ENCODE assay signal across 9 cellular contexts in the genomic region with DNA sequence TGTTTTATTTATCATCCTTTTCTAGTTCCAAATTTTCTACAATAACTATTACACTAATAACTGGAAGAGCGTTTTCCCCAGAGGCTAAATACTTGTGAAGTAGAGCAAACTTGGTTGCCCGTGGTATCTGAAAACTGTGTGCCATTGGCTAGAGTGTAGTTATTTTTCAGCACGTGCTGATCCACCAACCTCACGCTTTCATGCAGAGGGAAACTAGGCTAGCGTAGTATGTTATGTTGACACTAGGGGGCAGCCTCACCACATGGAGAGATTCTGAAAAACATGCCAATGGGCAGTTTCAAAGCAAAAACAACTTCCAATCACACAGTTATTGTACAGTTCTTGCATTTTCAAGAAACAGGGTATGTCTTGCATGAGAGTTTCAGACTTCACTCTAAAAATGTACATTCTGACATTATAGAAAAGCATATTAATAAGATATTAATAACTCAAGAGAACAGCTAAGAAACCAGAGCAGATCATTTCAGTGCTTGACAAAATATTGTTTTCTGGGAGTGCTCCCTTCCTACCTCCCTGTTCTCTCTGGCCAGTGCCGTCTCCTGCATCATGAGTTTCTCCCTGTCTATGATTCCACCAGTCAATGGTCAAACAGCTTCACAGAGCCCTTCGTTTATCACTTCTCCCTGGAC. TPM values are rescaled to one million over a fixed set of nuclear protein-coding genes. Genes with fewer than 3 reads are reported as not detected.
DNase-seq lines count a peak whose midpoint lies in the region; ATAC-seq, FAIRE-seq and TF ChIP-seq lines count a peak whose summit lies in the region.
"Had no signal": no experiment of that assay in that cellular context is flagged by ENCODE, and none has a peak within 500 bp of the region (broad histone marks: within the 10 kb centered on the region; RNA-seq: fewer than 3 reads in every experiment).

No MANE protein-coding gene starts in this region.

- no peak overlapping the region for H3K4me3 ChIP-seq in K562

- in situ Hi-C loops in K562 (cut with MboI), result no loop called here

- CTCF ChIA-PET in K562 (lab: Yijun Ruan, JAX; ENCODE audit: low intra/inter-chr PET ratio), result interaction anchor here (0.5 to 1.7 kb wide), 5 partner anchors 59 to 1077 kb away, joined by 3 to 6 read pairs (median 3); no protein-coding TSS in a partner anchor

- BruUV-seq in K562 (replicated peaks; lab: Mats Ljungman, UMichigan), result no TSS peak

- peak; percentile 71 to 81 for TF ChIP-seq RAD21 in K562 (CRISPR knock-in tag; conservative IDR thresholded peaks at IDR 0.05 in 1 of 2, IDR thresholded peaks at IDR 0.05 in 1 of 2)

- peak; percentile 88 for FAIRE-seq in TTC549 (lab: Jason Lieb, UNC)
- peak; percentile 92 for FAIRE-seq in K562 (lab: Jason Lieb, UNC)

- H4K20me1 ChIP-seq in K562 (replicated peaks; ENCODE audit: control insufficient read depth, insufficient read depth, low read length), result no peaks in the 10 kb centered on the region

- peak; percentile 55 for ATAC-seq in GM21423 (IDR thresholded peaks at IDR 0.05; ENCODE audit: unreplicated experiment)
- peak; percentile 87 for ATAC-seq in K562
- no peak for ATAC-seq in GM18870 (IDR thresholded peaks at IDR 0.05; ENCODE audit: unreplicated experiment)

- no peaks in the 10 kb centered on the region; a peak in 1 of 5 replicates for H3K4me1 ChIP-seq in K562 (replicated peaks in 1 of 2; ENCODE audit: control insufficient read depth in 2 of 2, insufficient read depth in 2 of 2, low read length in 2 of 2)

- H3K36me3 ChIP-seq in K562 (ENCODE audit: control insufficient read depth, insufficient read depth, low read length), result no peaks in the 10 kb centered on the region

- POLR2A ChIA-PET in K562 (lab: Yijun Ruan, JAX), result no interaction called here

- H3K9me3 ChIP-seq in K562 (replicated peaks; ENCODE audit: control insufficient read depth, insufficient read depth, low read depth, low read length), result no peaks in the 10 kb centered on the region

- H3K4me2 ChIP-seq in K562 (ENCODE audit: insufficient read depth, low read length), result no peak overlapping the region

- TF ChIP-seq EP300 in K562 (IDR thresholded peaks at IDR 0.05; ENCODE audit: low read length), result no peak

- intact Hi-C loops in K562 (cut with micrococcal nuclease), result loop anchor here (1.0 to 10.0 kb wide), 3 partner anchors 67 to 295 kb away; a partner anchor contains a TSS

- H2AFZ ChIP-seq in K562 (ENCODE audit: low read depth, low read length), result no peak overlapping the region; the same call in 1 of the 2 replicates

- H3K79me2 ChIP-seq in K562 (ENCODE audit: control insufficient read depth, insufficient read depth, low read length), result no peaks in the 10 kb centered on the region

- DNase-seq in C1 segment of cervical spinal cord (lab: John Stamatoyannopoulos, UW) (peak in 11 of 14 donors; percentile 9 to 54 (median 29)), NCI-H1694 (lab: John Stamatoyannopoulos, UW) (peak; percentile 36), K562 (ENCODE audit: extremely low read depth in 1 of 4, low spot score in 3 of 4) (peak; percentile 54 to 73 (median 58)), iPS-NIHi7 (ENCODE audit: extremely low spot score) (peak; percentile 72)
- peak; percentile 22 to 59 for DNase-seq in stimulated activated CD4-positive, alpha-beta T cell treated with anti-CD3 and anti-CD28 coated beads, Interleukin-12 subunit alpha, Interleukin-12 subunit beta, amount 100 ng/mL, for 24 hours (ENCODE audit: low read depth in 2 of 2)

- peak; percentile 64 to 74 (median 68) for TF ChIP-seq CTCF in K562 (IDR thresholded peaks at IDR 0.05 in 2 of 3, conservative IDR thresholded peaks at IDR 0.05 in 1 of 3; ENCODE audit: insufficient read depth in 2 of 3, low read depth in 1 of 3, low read length in 3 of 3)

- H3K27me3 ChIP-seq in K562 (ENCODE audit: control insufficient read depth in 2 of 2, insufficient read depth in 2 of 2, low read length in 2 of 2), result peaks cover 0 to 14% of the 10 kb centered on the region in 2 experiments; a peak in 2 of 5 replicates

- no peaks in the 10 kb centered on the region for H3K9me1 ChIP-seq in K562 (ENCODE audit: control insufficient read depth, insufficient read depth, low read length)

- no peak overlapping the region for H3K27ac ChIP-seq in K562 (ENCODE audit: extremely low read depth, low read depth, low read length)

- TF ChIP-seq POLR2A in K562 (conservative IDR thresholded peaks at IDR 0.05), result no peak

- whole genome bisulfite sequencing in K562 (ENCODE audit: insufficient coverage, low coverage, missing lambda C conversion rate), result 0% methylated on average over 7 of the region's 7 CpGs

- no peak overlapping the region for H3K9ac ChIP-seq in K562 (ENCODE audit: insufficient read depth in 1 of 2, low read depth in 2 of 2, low read length in 2 of 2)

TF ChIP-seq in K562, 482 proteins besides CTCF, POLR2A, EP300 and RAD21 (continues in another document):
- TF ChIP-seq SMC3 (conservative IDR thresholded peaks at IDR 0.05; ENCODE audit: insufficient read depth, low read depth, low read length) (peak; percentile 55), LEF1 (IDR thresholded peaks at IDR 0.05) (peak; percentile 45; the same call in 1 of the 2 replicates), MTA3 (IDR thresholded peaks at IDR 0.05; ENCODE audit: borderline replicate concordance) (0 out of 2 replicates have a peak, but pooled peaks have one; percentile 16), GABPA (tag; conservative IDR thresholded peaks at IDR 0.05; ENCODE audit: low read depth) (no peak), SMARCA4 (IDR thresholded peaks at IDR 0.05) (no peak), BHLHE40 (IDR thresholded peaks at IDR 0.05; ENCODE audit: low read length) (peak; percentile 98), STAG1 (CRISPR knock-in tag; IDR thresholded peaks at IDR 0.05; ENCODE audit: borderline replicate concordance) (peak; percentile 65; the same call in 1 of the 2 replicates)
- TF ChIP-seq, protein P1, sequence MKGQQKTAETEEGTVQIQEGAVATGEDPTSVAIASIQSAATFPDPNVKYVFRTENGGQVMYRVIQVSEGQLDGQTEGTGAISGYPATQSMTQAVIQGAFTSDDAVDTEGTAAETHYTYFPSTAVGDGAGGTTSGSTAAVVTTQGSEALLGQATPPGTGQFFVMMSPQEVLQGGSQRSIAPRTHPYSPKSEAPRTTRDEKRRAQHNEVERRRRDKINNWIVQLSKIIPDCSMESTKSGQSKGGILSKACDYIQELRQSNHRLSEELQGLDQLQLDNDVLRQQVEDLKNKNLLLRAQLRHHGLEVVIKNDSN (CRISPR knock-in tag; IDR thresholded peaks at IDR 0.05), result peak; percentile 67
- TF ChIP-seq, protein P2, sequence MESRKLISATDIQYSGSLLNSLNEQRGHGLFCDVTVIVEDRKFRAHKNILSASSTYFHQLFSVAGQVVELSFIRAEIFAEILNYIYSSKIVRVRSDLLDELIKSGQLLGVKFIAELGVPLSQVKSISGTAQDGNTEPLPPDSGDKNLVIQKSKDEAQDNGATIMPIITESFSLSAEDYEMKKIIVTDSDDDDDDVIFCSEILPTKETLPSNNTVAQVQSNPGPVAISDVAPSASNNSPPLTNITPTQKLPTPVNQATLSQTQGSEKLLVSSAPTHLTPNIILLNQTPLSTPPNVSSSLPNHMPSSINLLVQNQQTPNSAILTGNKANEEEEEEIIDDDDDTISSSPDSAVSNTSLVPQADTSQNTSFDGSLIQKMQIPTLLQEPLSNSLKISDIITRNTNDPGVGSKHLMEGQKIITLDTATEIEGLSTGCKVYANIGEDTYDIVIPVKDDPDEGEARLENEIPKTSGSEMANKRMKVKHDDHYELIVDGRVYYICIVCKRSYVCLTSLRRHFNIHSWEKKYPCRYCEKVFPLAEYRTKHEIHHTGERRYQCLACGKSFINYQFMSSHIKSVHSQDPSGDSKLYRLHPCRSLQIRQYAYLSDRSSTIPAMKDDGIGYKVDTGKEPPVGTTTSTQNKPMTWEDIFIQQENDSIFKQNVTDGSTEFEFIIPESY (CRISPR knock-in tag; IDR thresholded peaks at IDR 0.05), result 0 out of 2 replicates have a peak, but pooled peaks have one; percentile 30
- TF ChIP-seq, protein P3, sequence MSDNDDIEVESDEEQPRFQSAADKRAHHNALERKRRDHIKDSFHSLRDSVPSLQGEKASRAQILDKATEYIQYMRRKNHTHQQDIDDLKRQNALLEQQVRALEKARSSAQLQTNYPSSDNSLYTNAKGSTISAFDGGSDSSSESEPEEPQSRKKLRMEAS (CRISPR knock-in tag; IDR thresholded peaks at IDR 0.05), result peak; percentile 73

RNA-seq across cellular contexts. Expression of a gene that starts 39.7 kb away (rescaled TPM):
- not detected in 2 replicates for total RNA-seq in K562 (2011; cell fraction: chromatin; rRNA removed; ENCODE audit: low replicate concordance)
- total RNA-seq in K562 (2011; cell fraction: nucleolus; rRNA removed), result not detected in 2 replicates
- total RNA-seq in K562 (2011; cell fraction: nucleoplasm; rRNA removed), result not detected in 2 replicates
- total RNA-seq in K562 (2014; rRNA removed) (not detected in 2 replicates), K562 (2014; rRNA removed; fragmentation: Illumina TruSeq; extraction: Trizol) (not detected in 2 replicates), K562 (2015; rRNA removed; fragmentation: Illumina TruSeq; extraction: Trizol) (not detected in 2 replicates), K562 (2021) (not detected in 2 replicates)
- polyA plus RNA-seq in K562 (2011; rRNA removed) (not detected in 2 replicates), K562 (2014; fragmentation: Illumina TruSeq; extraction: Trizol) (not detected in 2 replicates), K562 (2014; fragmentation: Nextera tagmentation; extraction: Ambion mirVana) (not detected), K562 (2014; rRNA removed) (not detected in 2 replicates)
- not detected in 2 replicates for polyA plus RNA-seq in K562 (2011; cell fraction: cytosol; rRNA removed)
- polyA plus RNA-seq in K562 (2011; cell fraction: nucleus; rRNA removed), result not detected in 2 replicates
- polyA plus RNA-seq in K562 (2012), result not detected in 2 replicates
- polyA minus RNA-seq in K562 (2011; rRNA and poly(A)+ RNA removed), result not detected in 2 replicates
- polyA minus RNA-seq in K562 (2011; cell fraction: cytosol; rRNA and poly(A)+ RNA removed), result not detected in 2 replicates
- polyA minus RNA-seq in K562 (2011; cell fraction: nucleus; rRNA and poly(A)+ RNA removed), result not detected in 2 replicates
- polyA plus RNA-seq: IgD-negative memory B cell had no signal
